Comparison of ENCODE assay signal across 20 cellular contexts in the genomic region with DNA sequence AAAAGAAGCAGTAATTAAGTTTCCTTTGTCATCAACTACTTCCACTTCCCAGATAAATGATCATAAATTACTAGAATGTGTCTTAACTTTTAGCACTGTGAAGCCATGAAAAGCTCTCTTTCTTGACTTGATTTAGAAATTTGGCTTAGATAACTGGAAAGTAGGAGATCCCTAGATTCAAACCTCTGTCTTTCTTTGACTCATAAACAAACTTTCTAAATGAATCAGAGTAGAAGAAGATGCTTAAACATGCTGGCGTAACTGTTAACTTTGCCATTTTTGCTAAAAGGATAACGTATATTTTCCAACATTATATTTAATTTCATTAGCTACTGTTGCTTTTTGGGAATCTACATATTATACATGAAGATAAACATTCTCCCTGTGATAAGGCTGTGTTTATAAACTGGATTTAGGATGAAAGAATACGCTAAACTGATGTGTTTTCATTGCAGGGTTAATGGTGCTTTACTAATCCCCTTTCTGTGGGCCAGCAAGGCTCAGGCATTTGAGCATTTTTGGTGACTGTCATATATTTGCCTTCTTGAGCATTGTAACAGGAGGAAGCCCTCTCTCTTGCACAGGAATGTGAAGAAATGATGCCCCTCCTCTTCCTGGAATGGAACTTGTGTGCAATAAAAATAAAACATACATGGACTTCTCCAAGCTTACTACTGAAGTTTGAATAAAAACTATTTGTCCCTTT.
A peak's percentile ranks its signal among the peaks of the same experiment; 100 is the strongest.
DNase-seq lines count a peak whose midpoint lies in the region; ATAC-seq and TF ChIP-seq lines count a peak whose summit lies in the region.
"Had no signal": no experiment of that assay in that cellular context is flagged by ENCODE, and none has a peak within 500 bp of the region (broad histone marks: within the 10 kb centered on the region; RNA-seq: fewer than 3 reads in every experiment).

No MANE protein-coding gene starts in this region.

- POLR2A ChIA-PET in GM10248 (lab: Yijun Ruan, JAX), result no interaction called here

- H3K27ac ChIP-seq in esophagus squamous epithelium (no peak overlapping the region), ovary (no peak overlapping the region)
- H3K27ac ChIP-seq: adrenal gland, GM23248 had no signal

- no peak for TF ChIP-seq CTCF in GM10248 (IDR thresholded peaks at IDR 0.05; ENCODE audit: control extremely low read depth, extremely low read depth, low read depth, missing control alignments)
- no peak for TF ChIP-seq CTCF in esophagus squamous epithelium (IDR thresholded peaks at IDR 0.05)
- no peak for TF ChIP-seq CTCF in ovary (IDR thresholded peaks at IDR 0.05)

- H3K4me1 ChIP-seq in esophagus squamous epithelium (peaks cover 0 to 7% (median 0%) of the 10 kb centered on the region in 3 donors), ovary (ENCODE audit: insufficient read depth) (no peaks in the 10 kb centered on the region)
- H3K4me1 ChIP-seq: adrenal gland had no signal

- 59 to 65% methylated on average over 3 of the region's 3 CpGs for WGBS in esophagus squamous epithelium, 2 donors
- WGBS in ovary, 3 donors, result 71 to 85% (median 72%) methylated on average over 3 of the region's 3 CpGs

- CTCF ChIA-PET in GM10248 (lab: Yijun Ruan, JAX), result interaction anchor here (0.9 to 1.7 kb wide), 4 partner anchors 11 to 693 kb away, joined by 3 to 4 read pairs (median 3); no protein-coding TSS in a partner anchor

- H3K9me3 ChIP-seq in esophagus squamous epithelium, result no peaks in the 10 kb centered on the region
- no peaks in the 10 kb centered on the region for H3K9me3 ChIP-seq in ovary
- H3K9me3 ChIP-seq: adrenal gland had no signal

- H3K27me3 ChIP-seq in esophagus squamous epithelium (no peaks in the 10 kb centered on the region), ovary (no peaks in the 10 kb centered on the region)
- H3K27me3 ChIP-seq: adrenal gland had no signal

- no peak for TF ChIP-seq EP300 in ovary (IDR thresholded peaks at IDR 0.05)

- intact Hi-C loops in esophagus squamous epithelium (cut with DNase I), result no loop called here
- intact Hi-C loops in ovary (cut with DNase I), result no loop called here

- TF ChIP-seq POLR2A in esophagus squamous epithelium (IDR thresholded peaks at IDR 0.05) (no peak), ovary (IDR thresholded peaks at IDR 0.05) (no peak)

- H3K36me3 ChIP-seq in esophagus squamous epithelium, result no peaks in the 10 kb centered on the region
- no peaks in the 10 kb centered on the region for H3K36me3 ChIP-seq in ovary
- H3K36me3 ChIP-seq: adrenal gland had no signal

- peak; percentile 17 for DNase-seq in GM10248 (ENCODE audit: extremely low spot score)
- DNase-seq in astrocyte of the hippocampus (ENCODE audit: low read depth, low spot score), result peak; percentile 32
- DNase-seq in esophagus squamous epithelium (lab: John Stamatoyannopoulos, UW), result no peak
- DNase-seq in NCI-H2227 treated with DMSO at 0.1 percent for 48 hours (lab: John Stamatoyannopoulos, UW), result no peak
- DNase-seq in ovary, result no peak
- DNase-seq in HuH-7 (ENCODE audit: low spot score), result no peak
- DNase-seq: activated B cell treated with CpG ODN at 0.5 μM for 24 hours; activated CD4-positive, alpha-beta T cell treated with anti-CD3 and anti-CD28 coated beads, Interleukin-2, amount 50 U/mL, for 48 hours; activated CD8-positive, alpha-beta memory T cell treated with anti-CD3 and anti-CD28 coated beads, Interleukin-2, amount 50 U/mL, for 48 hours; adrenal gland; AML-193; GF-D8; GM23248; Kasumi-1; NCI-H1048; NCI-H187 treated with DMSO at 0.1 percent for 48 hours; NCI-H774; trophoblast cell had no signal

- H3K4me3 ChIP-seq in esophagus squamous epithelium (no peak overlapping the region), ovary (no peak overlapping the region)
- H3K4me3 ChIP-seq: adrenal gland, GM23248 had no signal

- ATAC-seq in GM19395 (IDR thresholded peaks at IDR 0.05; ENCODE audit: unreplicated experiment) (peak; percentile 86), HG02884 (IDR thresholded peaks at IDR 0.05; ENCODE audit: unreplicated experiment) (peak; percentile 77)

Comparison
In these comparisons a context has a peak if more than half of its experiments do, and no peak if none do; other contexts are left out.
1. DNase-seq: peak in GM10248 (single experiment) and astrocyte of the hippocampus (single experiment); none in esophagus squamous epithelium (single experiment), NCI-H2227 treated with DMSO at 0.1 percent for 48 hours (single experiment), ovary (0 of 5) and HuH-7 (single experiment).